Comparison of ENCODE assay signal across 1 cellular context in the genomic region with DNA sequence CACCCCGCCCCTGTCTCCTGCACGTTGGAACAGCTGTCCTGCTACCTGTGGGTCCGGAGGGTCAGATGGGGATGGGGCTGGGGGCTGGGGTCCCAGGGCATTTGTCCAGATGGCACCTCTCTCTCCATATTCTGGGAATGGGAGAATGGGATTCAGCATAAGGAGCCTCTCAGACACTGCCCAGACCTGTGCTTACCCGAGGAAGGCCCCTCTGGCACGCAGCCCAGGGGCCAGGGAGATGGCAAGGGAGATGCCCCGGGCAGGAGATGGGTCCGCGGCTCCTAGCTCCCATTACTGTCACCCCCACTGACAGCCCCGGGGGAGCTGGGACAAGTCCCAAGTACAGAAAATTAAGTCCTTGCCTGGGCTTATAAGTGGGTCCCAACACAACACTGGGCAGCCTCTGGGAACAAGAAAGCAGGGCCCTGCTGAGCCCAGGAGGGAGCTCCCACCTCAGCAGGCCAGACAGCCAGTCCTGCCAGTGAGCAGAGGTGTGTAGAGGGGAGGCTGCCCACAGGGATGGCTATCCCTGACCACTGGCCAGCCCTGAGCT.
TF ChIP-seq lines count a peak whose summit lies in the region.

No MANE protein-coding gene starts in this region.

TF ChIP-seq in HCT116, 20 proteins besides CTCF, POLR2A, EP300 and RAD21 (continued from another document):
- TF ChIP-seq, protein P1, sequence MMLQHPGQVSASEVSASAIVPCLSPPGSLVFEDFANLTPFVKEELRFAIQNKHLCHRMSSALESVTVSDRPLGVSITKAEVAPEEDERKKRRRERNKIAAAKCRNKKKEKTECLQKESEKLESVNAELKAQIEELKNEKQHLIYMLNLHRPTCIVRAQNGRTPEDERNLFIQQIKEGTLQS (IDR thresholded peaks at IDR 0.05), result no peak
- TF ChIP-seq SRF (IDR thresholded peaks at IDR 0.05; ENCODE audit: low read depth) (no peak), ZFX (IDR thresholded peaks at IDR 0.05) (no peak), EZH2 (IDR thresholded peaks at IDR 0.05) (no peak), JUND (IDR thresholded peaks at IDR 0.05) (no peak), EZH2phosphoT487 (IDR thresholded peaks at IDR 0.05; ENCODE audit: borderline replicate concordance) (no peak)
TF ChIP-seq in HCT116: peak in this region for 0.
